Comparison of ENCODE assay signal across 8 cellular contexts in the genomic region with DNA sequence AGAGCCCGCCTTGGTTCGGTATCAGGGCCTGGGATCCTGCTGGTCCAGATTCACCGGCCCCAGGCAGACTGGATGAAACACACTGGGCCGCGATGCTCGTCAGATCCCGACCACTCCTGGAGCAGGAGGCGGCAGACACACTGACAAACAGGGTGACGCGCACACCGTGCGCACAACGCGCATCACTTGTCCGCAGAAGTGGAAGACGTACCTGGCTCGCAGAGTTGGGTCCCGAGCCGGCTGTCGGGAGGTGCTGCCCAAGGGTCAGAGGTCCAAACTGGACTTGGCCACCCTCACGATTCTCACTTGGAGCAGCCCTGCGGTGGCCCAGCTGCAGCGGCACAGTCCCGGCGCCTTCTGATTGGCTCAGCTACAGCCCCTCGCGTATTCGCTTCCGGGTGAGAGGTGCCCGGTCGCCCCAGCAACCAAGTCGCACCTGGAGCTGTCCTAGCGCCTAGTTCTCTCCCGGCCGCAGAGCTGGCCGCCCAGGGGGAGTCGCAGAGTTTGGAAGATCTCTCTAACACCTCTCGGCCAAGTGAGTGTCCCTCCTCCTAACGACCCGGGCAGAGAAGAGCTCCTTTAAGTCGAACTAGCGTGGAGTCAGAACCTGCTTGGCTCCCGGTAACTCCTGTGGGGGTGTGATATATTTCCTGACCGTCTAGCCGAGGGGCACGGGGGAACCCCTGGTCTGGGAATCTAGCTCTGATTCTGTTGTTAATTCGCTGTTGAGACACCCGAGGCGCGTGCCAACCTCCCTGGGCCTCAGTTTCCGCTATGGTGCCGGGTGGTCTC. TPM values are rescaled to one million over a fixed set of nuclear protein-coding genes. Genes with fewer than 3 reads are reported as not detected.
DNase-seq lines count a peak whose midpoint lies in the region; ATAC-seq lines count a peak whose summit lies in the region.

DHX57 (minus strand) TSS at position 359 of the 792 bp plus-strand sequence. CDS start 7,529 bp downstream, outside the sequence.
MORN2 (plus strand) TSS at position 401 of the 792 bp plus-strand sequence.

- H3K4ac ChIP-seq in mesenchymal stem cell (ENCODE audit: low read depth in 1 of 2, low read length in 2 of 2): peak within 1 kb of the TSS in 1 of 2 experiments; percentile 1

- peak within 1 kb of the TSS; percentile 79 to 99 for H3K4me3 ChIP-seq in mesenchymal stem cell (ENCODE audit: insufficient read depth in 1 of 2, low read depth in 1 of 2, low read length in 2 of 2)

- no peak within 1 kb of the TSS for H2BK12ac ChIP-seq in mesenchymal stem cell (ENCODE audit: low read length in 2 of 2)

- no peaks in the 10 kb centered on the region for H3K9me3 Mint-ChIP-seq in effector memory CD8-positive, alpha-beta T cell

- peaks cover 20% of the 10 kb centered on the region for H3K36me3 Mint-ChIP-seq in effector memory CD8-positive, alpha-beta T cell (ENCODE audit: insufficient read depth)

- H3K4me3 Mint-ChIP-seq in effector memory CD8-positive, alpha-beta T cell: peak within 1 kb of the TSS; percentile 97 to 100

- WGBS in mesenchymal stem cell: 1% methylated on average over 52 of the region's 52 CpGs

- peak within 1 kb of the TSS; percentile 99 for H4K8ac ChIP-seq in mesenchymal stem cell (ENCODE audit: low read length)

- peak within 1 kb of the TSS; percentile 99 for H3K27ac Mint-ChIP-seq in effector memory CD8-positive, alpha-beta T cell

- H2BK15ac ChIP-seq in mesenchymal stem cell (ENCODE audit: low read depth, poor library complexity, severe bottlenecking): no peak within 1 kb of the TSS

- H2BK120ac ChIP-seq in mesenchymal stem cell (ENCODE audit: low read depth, low read length): no peak within 1 kb of the TSS

- H3K14ac ChIP-seq in mesenchymal stem cell (ENCODE audit: low read length in 2 of 2): peak within 1 kb of the TSS in 1 of 2 experiments; percentile 5

- DNase-seq in CMK (ENCODE audit: low read depth) (peak; percentile 30), NCI-H82 (lab: John Stamatoyannopoulos, UW) (peak; percentile 90), mesenchymal stem cell (peak; percentile 88)
- peak; percentile 32 to 73 for DNase-seq in activated CD8-positive, alpha-beta memory T cell treated with anti-CD3 and anti-CD28 coated beads for 1 hour (ENCODE audit: extremely low read depth in 1 of 2, low read depth in 1 of 2)
- peak; percentile 67 to 74 (median 69) for DNase-seq in effector memory CD8-positive, alpha-beta T cell
- peak; percentile 70 for DNase-seq in stimulated activated CD8-positive, alpha-beta memory T cell treated with anti-CD3 and anti-CD28 coated beads, Interleukin-12 subunit alpha, Interleukin-12 subunit beta, amount 100 ng/mL, for 1 hour (ENCODE audit: low read depth)

- peak within 1 kb of the TSS; percentile 84 for H4K91ac ChIP-seq in mesenchymal stem cell (ENCODE audit: low read length)

- H2AFZ ChIP-seq in mesenchymal stem cell (ENCODE audit: low read depth, low read length): peak within 1 kb of the TSS; percentile 97

- H3K4me2 ChIP-seq in mesenchymal stem cell (ENCODE audit: low read length, poor library complexity, severe bottlenecking): peak within 1 kb of the TSS; percentile 91

- H3K9ac ChIP-seq in mesenchymal stem cell (ENCODE audit: low read length): peak within 1 kb of the TSS; percentile 98

- no peaks in the 10 kb centered on the region for H3K27me3 ChIP-seq in mesenchymal stem cell (ENCODE audit: control insufficient read depth in 1 of 2, insufficient read depth in 1 of 2, low read length in 2 of 2)

- H3K9me3 ChIP-seq in mesenchymal stem cell (ENCODE audit: control insufficient read depth, low read length): no peaks in the 10 kb centered on the region

- peak within 1 kb of the TSS; percentile 35 to 84 for H3K18ac ChIP-seq in mesenchymal stem cell (ENCODE audit: low read depth in 1 of 2, low read length in 2 of 2)

- H3K27me3 Mint-ChIP-seq in effector memory CD8-positive, alpha-beta T cell: no peaks in the 10 kb centered on the region

- peaks cover 1% of the 10 kb centered on the region for H3K4me1 ChIP-seq in mesenchymal stem cell (ENCODE audit: control insufficient read depth, insufficient read depth, low read depth, low read length)

- peaks cover 20 to 30% of the 10 kb centered on the region in 2 donors for H3K4me1 Mint-ChIP-seq in effector memory CD8-positive, alpha-beta T cell (ENCODE audit: low read depth in 2 of 2)

- no peak within 1 kb of the TSS for H3K23ac ChIP-seq in mesenchymal stem cell (ENCODE audit: low read length in 2 of 2)

- peak within 1 kb of the TSS; percentile 59 for H3K27ac ChIP-seq in mesenchymal stem cell (ENCODE audit: low read length, poor library complexity, severe bottlenecking)

- no peak within 1 kb of the TSS for H2BK5ac ChIP-seq in mesenchymal stem cell (ENCODE audit: low read depth, low read length, poor library complexity, severe bottlenecking)

- H3K79me1 ChIP-seq in mesenchymal stem cell (replicated peaks; ENCODE audit: low read length, poor library complexity, severe bottlenecking): peaks cover 19% of the 10 kb centered on the region

- H3K36me3 ChIP-seq in mesenchymal stem cell (ENCODE audit: control insufficient read depth in 1 of 2, insufficient read depth in 2 of 2, low read depth in 1 of 2, low read length in 2 of 2): peaks cover 0 to 7% of the 10 kb centered on the region in 2 experiments

- ATAC-seq in GM19455 (IDR thresholded peaks at IDR 0.05; ENCODE audit: unreplicated experiment) (peak; percentile 100), HG03575 (IDR thresholded peaks at IDR 0.05; ENCODE audit: extremely low read depth, insufficient number of reproducible peaks, low FRiP score, unreplicated experiment) (peak; percentile 94)
- peak; percentile 96 for ATAC-seq in effector memory CD8-positive, alpha-beta T cell (replicated peaks)

- H2AK5ac ChIP-seq in mesenchymal stem cell (ENCODE audit: low read length, severe bottlenecking): no peak within 1 kb of the TSS

RNA-seq across cellular contexts. Expression of gene DHX57, which starts in this region (rescaled TPM):
- polyA plus RNA-seq in mesenchymal stem cell (2013, experiment 1 of 2): 9.4 TPM
- 9.5 TPM for polyA plus RNA-seq in mesenchymal stem cell (2013, experiment 2 of 2)

RNA-seq across cellular contexts. Expression of gene MORN2, which starts in this region (rescaled TPM):
- 37.1 TPM for polyA plus RNA-seq in mesenchymal stem cell (2013, experiment 1 of 2)
- polyA plus RNA-seq in mesenchymal stem cell (2013, experiment 2 of 2): 38.3 TPM

Comparison
In these comparisons a context has a peak if more than half of its experiments do, and no peak if none do; other contexts are left out.
1. Peak in every context shown above with its lines: DNase-seq, ATAC-seq, H3K4me3 ChIP-seq and H3K27ac ChIP-seq.
2. DNase-seq: peak in every context shown above with its lines; median percentile 90 in NCI-H82; 88 in mesenchymal stem cell; 70 in stimulated activated CD8-positive, alpha-beta memory T cell treated with anti-CD3 and anti-CD28 coated beads, Interleukin-12 subunit alpha, Interleukin-12 subunit beta, amount 100 ng/mL, for 1 hour; 69 in effector memory CD8-positive, alpha-beta T cell; 52 in activated CD8-positive, alpha-beta memory T cell treated with anti-CD3 and anti-CD28 coated beads for 1 hour; 30 in CMK.